ENCODE assay signal across 14 cellular contexts in genomic region chr2:98013407-98014042, GRCh38. TPM values are rescaled to one million over a fixed set of nuclear protein-coding genes. Genes with fewer than 3 reads are reported as not detected.
DNase-seq lines count a peak whose midpoint lies in the region; ATAC-seq and TF ChIP-seq lines count a peak whose summit lies in the region.
"Had no signal": no experiment of that assay in that cellular context is flagged by ENCODE, and none has a peak within 500 bp of the region (broad histone marks: within the 10 kb centered on the region; RNA-seq: fewer than 3 reads in every experiment).

No MANE protein-coding gene starts in this region.

- no peaks in the 10 kb centered on the region for H3K27me3 Mint-ChIP-seq in H9 (ENCODE audit: low read depth)

- H3K27ac ChIP-seq in H9 (ENCODE audit: insufficient read length, low read depth, low read length), result no peak overlapping the region
- H3K27ac ChIP-seq: cardiac muscle cell, heart right ventricle had no signal

- no peaks in the 10 kb centered on the region for H3K4me1 ChIP-seq in H9 (ENCODE audit: insufficient read depth, low read length)

- H3K27ac Mint-ChIP-seq in H9, result no peak overlapping the region
- H3K27ac Mint-ChIP-seq: naive thymus-derived CD4-positive, alpha-beta T cell had no signal

- no peak overlapping the region for H3K14ac ChIP-seq in H9 (ENCODE audit: insufficient read depth, low read length)

- H3K4me3 ChIP-seq in AG10803 (ENCODE audit: low read length) (no peak overlapping the region), fibroblast of pulmonary artery (replicated peaks; ENCODE audit: low read depth, low read length) (no peak overlapping the region)
- H3K4me3 ChIP-seq: cardiac muscle cell, heart right ventricle had no signal

- no peak overlapping the region for H2BK120ac ChIP-seq in H9 (ENCODE audit: low read depth, low read length, poor library complexity, severe bottlenecking)

- H2AK5ac ChIP-seq in H9 (ENCODE audit: insufficient read length, low read length), result no peak overlapping the region

- no peak overlapping the region for H3K56ac ChIP-seq in H9 (ENCODE audit: insufficient read length, low read depth, low read length)

- no peak overlapping the region for H2BK20ac ChIP-seq in H9 (ENCODE audit: low read depth, low read length, poor library complexity, severe bottlenecking)

- no peak overlapping the region for H3K18ac ChIP-seq in H9 (ENCODE audit: insufficient read length, low read depth, low read length)

- no peaks in the 10 kb centered on the region; a peak in 2 of 5 replicates for H3K9me3 Mint-ChIP-seq in H9

- no peak overlapping the region for H3K4ac ChIP-seq in H9 (ENCODE audit: low read depth, low read length)

- no peaks in the 10 kb centered on the region for H3K4me1 Mint-ChIP-seq in H9

- H2BK12ac ChIP-seq in H9 (ENCODE audit: insufficient read length, low read depth, low read length), result no peak overlapping the region

- no peak overlapping the region for H2AFZ ChIP-seq in H9 (ENCODE audit: low read length)

- no peaks in the 10 kb centered on the region for H3K23me2 ChIP-seq in H9 (ENCODE audit: insufficient read length, low read depth, low read length, poor library complexity, severe bottlenecking)

- no peak overlapping the region for H3K9ac ChIP-seq in H9 (ENCODE audit: extremely low read depth, insufficient read length, low read length)

- H2BK5ac ChIP-seq in H9 (ENCODE audit: insufficient read length, low read length), result no peak overlapping the region

- peak; percentile 64 for TF ChIP-seq POLR2A in GM18505 (IDR thresholded peaks at IDR 0.05; ENCODE audit: borderline replicate concordance, extremely low read depth, insufficient read depth, insufficient read length)

- no peak overlapping the region for H3T11ph ChIP-seq in H9 (ENCODE audit: low read length)

- H3K4me2 ChIP-seq in H9 (ENCODE audit: insufficient read depth, insufficient read length, low read length), result no peak overlapping the region

- no peaks in the 10 kb centered on the region for H3K27me3 ChIP-seq in H9 (ENCODE audit: insufficient read depth, low read length)
- H3K27me3 ChIP-seq: cardiac muscle cell, heart right ventricle had no signal

- H2BK15ac ChIP-seq in H9 (ENCODE audit: low read depth, low read length), result no peak overlapping the region

- no peaks in the 10 kb centered on the region for H3K36me3 Mint-ChIP-seq in H9 (ENCODE audit: insufficient read depth in 1 of 3, low read depth in 3 of 3)
- H3K36me3 Mint-ChIP-seq: naive thymus-derived CD4-positive, alpha-beta T cell had no signal

- no peak overlapping the region for H4K8ac ChIP-seq in H9 (replicated peaks; ENCODE audit: insufficient read length, low read depth, low read length)

- no peak overlapping the region for H4K91ac ChIP-seq in H9 (ENCODE audit: insufficient read length, low read depth, low read length)

- ATAC-seq in GM18505 (IDR thresholded peaks at IDR 0.05; ENCODE audit: unreplicated experiment), result no peak
- no peak for ATAC-seq in GM18873 (IDR thresholded peaks at IDR 0.05; ENCODE audit: low FRiP score, unreplicated experiment)
- ATAC-seq in HG03460 (IDR thresholded peaks at IDR 0.05; ENCODE audit: unreplicated experiment), result no peak

- DNase-seq in AG10803 (ENCODE audit: low read depth) (peak; percentile 60), SIG-M5 (lab: John Stamatoyannopoulos, UW) (peak; percentile 55), fibroblast of pulmonary artery (ENCODE audit: low read depth) (peak; percentile 67), H9 (no peak), DMS114 treated with DMSO at 0.1 percent for 48 hours (lab: John Stamatoyannopoulos, UW; ENCODE audit: unreplicated experiment) (no peak)
- DNase-seq: DMS53, heart right ventricle, NCI-H2081, T1000 had no signal

- no peak overlapping the region for H3K23ac ChIP-seq in H9 (ENCODE audit: insufficient read length, low read depth, low read length)

- H4K5ac ChIP-seq in H9 (ENCODE audit: insufficient read length, low read depth, low read length), result no peak overlapping the region

- TF ChIP-seq CTCF in AG10803 (conservative IDR thresholded peaks at IDR 0.05; ENCODE audit: low read length) (no peak), fibroblast of pulmonary artery (IDR thresholded peaks at IDR 0.05; ENCODE audit: low read length, missing control alignments) (no peak), H9 (conservative IDR thresholded peaks at IDR 0.05) (no peak)

- H4K20me1 ChIP-seq in H9 (ENCODE audit: control insufficient read depth, insufficient read depth, insufficient read length), result no peaks in the 10 kb centered on the region

- H3K79me1 ChIP-seq in H9 (ENCODE audit: insufficient read depth, low read depth, low read length, poor library complexity, severe bottlenecking), result no peaks in the 10 kb centered on the region

- H3K79me2 ChIP-seq in H9 (ENCODE audit: insufficient read depth, low read length), result no peaks in the 10 kb centered on the region

- no peaks in the 10 kb centered on the region for H3K9me3 ChIP-seq in H9 (ENCODE audit: control insufficient read depth, low read depth, low read length)
- H3K9me3 ChIP-seq: heart right ventricle had no signal

- H3K4me3 Mint-ChIP-seq in H9, result no peak overlapping the region
- H3K4me3 Mint-ChIP-seq: naive thymus-derived CD4-positive, alpha-beta T cell had no signal

- no CpG with 5 or more reads among the region's 15 CpGs for WGBS in H9 (ENCODE audit: extremely low coverage, insufficient read length, low lambda C conversion rate)

RNA-seq across cellular contexts. Expression of gene TMEM131, which starts 17.8 kb away (rescaled TPM):
- total RNA-seq in H9 (2021), result 20.9 and 22.3 TPM in 2 replicates

Comparison
In these comparisons a context has a peak if more than half of its experiments do, and no peak if none do; other contexts are left out.
1. DNase-seq: peak in AG10803 (single experiment), SIG-M5 (single experiment) and fibroblast of pulmonary artery (single experiment); none in H9 (single experiment) and DMS114 treated with DMSO at 0.1 percent for 48 hours (single experiment).